Comparison of ENCODE assay signal across 2 cellular contexts in genomic region chr14:89600950-89601826, GRCh38.
TF ChIP-seq lines count a peak whose summit lies in the region.

No MANE protein-coding gene starts in this region.

TF ChIP-seq in IMR-90, 13 proteins besides CTCF, POLR2A, EP300 and RAD21:
- no peak for TF ChIP-seq USF2 (IDR thresholded peaks at IDR 0.05; ENCODE audit: low read depth, low read length)
- no peak for TF ChIP-seq CHD1 (IDR thresholded peaks at IDR 0.05; ENCODE audit: low read depth, low read length)
- TF ChIP-seq SMC3 (IDR thresholded peaks at IDR 0.05; ENCODE audit: low read depth, low read length) = no peak
- TF ChIP-seq MAZ (IDR thresholded peaks at IDR 0.05; ENCODE audit: borderline replicate concordance, low read depth, low read length) = no peak
- TF ChIP-seq CEBPB (IDR thresholded peaks at IDR 0.05; ENCODE audit: low read depth, low read length) = no peak
- TF ChIP-seq RCOR1 (IDR thresholded peaks at IDR 0.05; ENCODE audit: insufficient replicate concordance, low read length) = no peak
- no peak for TF ChIP-seq RFX5 (IDR thresholded peaks at IDR 0.05; ENCODE audit: low read depth, low read length)
- TF ChIP-seq FOS (IDR thresholded peaks at IDR 0.05; ENCODE audit: low read depth, low read length) = no peak
- no peak for TF ChIP-seq NFE2L2 (IDR thresholded peaks at IDR 0.05; ENCODE audit: low read depth, low read length)
- no peak for TF ChIP-seq ELK1 (IDR thresholded peaks at IDR 0.05; ENCODE audit: borderline replicate concordance, low read depth, low read length)
- TF ChIP-seq MXI1 (IDR thresholded peaks at IDR 0.05; ENCODE audit: borderline replicate concordance, low read depth, low read length) = no peak
- no peak for TF ChIP-seq MAFK (IDR thresholded peaks at IDR 0.05; ENCODE audit: low read depth, low read length)
- TF ChIP-seq BHLHE40 (IDR thresholded peaks at IDR 0.05; ENCODE audit: low read depth, low read length) = no peak

TF ChIP-seq in endothelial cell of umbilical vein, 7 proteins besides CTCF, POLR2A, EP300 and RAD21 (continued from another document):
- TF ChIP-seq MAX (IDR thresholded peaks at IDR 0.05; ENCODE audit: insufficient read depth, insufficient read length) = no peak
- no peak for TF ChIP-seq GATA2 (IDR thresholded peaks at IDR 0.05; ENCODE audit: insufficient read depth, insufficient read length, low read depth, low read length)
